Comparison of ENCODE assay signal across 1 cellular context in the genomic region with DNA sequence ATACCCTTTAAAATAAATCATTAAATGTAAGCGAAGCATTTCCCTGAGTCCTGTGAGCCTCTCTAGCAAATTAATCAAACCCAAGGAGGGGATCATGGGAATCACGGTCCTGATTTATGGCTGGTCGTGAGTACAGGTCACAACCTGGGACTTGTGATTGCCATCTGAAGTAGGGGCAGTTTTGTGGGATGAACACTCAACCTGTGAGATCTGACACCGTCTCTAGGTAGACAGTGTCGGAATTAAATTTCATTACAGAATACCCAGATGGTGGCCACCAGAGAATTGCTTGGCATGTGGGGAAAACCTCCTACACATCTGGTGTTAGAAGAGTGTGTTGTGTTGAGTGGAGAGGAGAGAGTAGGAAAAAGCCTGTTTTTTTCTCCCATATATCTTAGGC.
TF ChIP-seq lines count a peak whose summit lies in the region.

No MANE protein-coding gene starts in this region.

TF ChIP-seq in HepG2, 621 proteins besides CTCF, POLR2A, EP300 and RAD21:
- TF ChIP-seq IKZF4 (CRISPR knock-in tag; IDR thresholded peaks at IDR 0.05; ENCODE audit: borderline replicate concordance, low read depth, not compliant biosample characterization) (no peak), FOXP4 (CRISPR knock-in tag; IDR thresholded peaks at IDR 0.05) (no peak), SAP130 (CRISPR knock-in tag; IDR thresholded peaks at IDR 0.05; ENCODE audit: low read depth) (no peak), HNF4A (CRISPR knock-in tag; IDR thresholded peaks at IDR 0.05) (no peak), ZNF678 (CRISPR knock-in tag; IDR thresholded peaks at IDR 0.05) (no peak), SRSF4 (IDR thresholded peaks at IDR 0.05; ENCODE audit: low read depth, low read length, poor library complexity, severe bottlenecking) (no peak), ZNF160 (CRISPR knock-in tag; IDR thresholded peaks at IDR 0.05) (no peak), RELA (CRISPR knock-in tag; IDR thresholded peaks at IDR 0.05) (no peak), ZBTB42 (CRISPR knock-in tag; IDR thresholded peaks at IDR 0.05) (no peak), MAFG (CRISPR knock-in tag; IDR thresholded peaks at IDR 0.05) (no peak), ZBTB3 (CRISPR knock-in tag; IDR thresholded peaks at IDR 0.05; ENCODE audit: borderline replicate concordance, low read depth) (no peak), NR1H2 (CRISPR knock-in tag; IDR thresholded peaks at IDR 0.05; ENCODE audit: borderline replicate concordance, low read depth) (no peak), ZNF446 (CRISPR knock-in tag; IDR thresholded peaks at IDR 0.05) (no peak), MEIS1 (CRISPR knock-in tag; IDR thresholded peaks at IDR 0.05; ENCODE audit: borderline replicate concordance) (no peak), ERF (CRISPR knock-in tag; IDR thresholded peaks at IDR 0.05) (no peak)
